17 cellular contexts compared by ENCODE assay signal in genomic region chr14:40164083-40164482, GRCh38.
"Had no signal": no experiment of that assay in that cellular context is flagged by ENCODE, and none has a peak within 500 bp of the region (broad histone marks: within the 10 kb centered on the region; RNA-seq: fewer than 3 reads in every experiment).

No MANE protein-coding gene starts in this region.

- H3K4me1 ChIP-seq: left lung, psoas muscle, upper lobe of left lung had no signal

- H3K36me3 ChIP-seq: left lung, upper lobe of left lung, WERI-Rb-1 had no signal

- H3K4me3 ChIP-seq: left lung, psoas muscle, upper lobe of left lung had no signal

- H3K27ac ChIP-seq: left lung, psoas muscle, upper lobe of left lung, WERI-Rb-1 had no signal

- DNase-seq: activated CD4-positive, alpha-beta T cell treated with anti-CD3 and anti-CD28 coated beads for 4 hours; activated CD8-positive, alpha-beta memory T cell treated with anti-CD3 and anti-CD28 coated beads, Interleukin-2, amount 50 U/mL, for 4 hours; activated CD8-positive, alpha-beta T cell treated with anti-CD3 and anti-CD28 coated beads for 36 hours; activated naive CD4-positive, alpha-beta T cell treated with Interleukin-2 at 50 U/mL for 16 hours; activated naive CD8-positive, alpha-beta T cell treated with anti-CD3 and anti-CD28 coated beads, Interleukin-2, amount 50 U/mL, for 24 hours; central memory CD4-positive, alpha-beta T cell; cortex of kidney; effector memory CD4-positive, alpha-beta T cell; erythroblast; left lung; psoas muscle; stimulated activated CD4-positive, alpha-beta T cell treated with anti-CD3 and anti-CD28 coated beads, Interleukin-12 subunit alpha, Interleukin-12 subunit beta, amount 100 ng/mL, for 4 hours; stimulated activated CD4-positive, alpha-beta T cell treated with anti-CD3 and anti-CD28 coated beads, Interleukin-2, amount 100 ng/mL, for 48 hours; stimulated activated naive CD4-positive, alpha-beta T cell treated with Interleukin-2 at 50 U/mL for 16 hours; T-helper 9 cell; upper lobe of left lung; WERI-Rb-1 had no signal

- H3K27me3 ChIP-seq: left lung, upper lobe of left lung had no signal

- ATAC-seq: activated CD8-positive, alpha-beta T cell treated with anti-CD3 and anti-CD28 coated beads for 36 hours; activated naive CD8-positive, alpha-beta T cell treated with anti-CD3 and anti-CD28 coated beads, Interleukin-2, amount 50 U/mL, for 24 hours; left lung; psoas muscle had no signal

- H3K9me3 ChIP-seq: psoas muscle had no signal
